Comparison of ENCODE assay signal across 9 cellular contexts in the genomic region with DNA sequence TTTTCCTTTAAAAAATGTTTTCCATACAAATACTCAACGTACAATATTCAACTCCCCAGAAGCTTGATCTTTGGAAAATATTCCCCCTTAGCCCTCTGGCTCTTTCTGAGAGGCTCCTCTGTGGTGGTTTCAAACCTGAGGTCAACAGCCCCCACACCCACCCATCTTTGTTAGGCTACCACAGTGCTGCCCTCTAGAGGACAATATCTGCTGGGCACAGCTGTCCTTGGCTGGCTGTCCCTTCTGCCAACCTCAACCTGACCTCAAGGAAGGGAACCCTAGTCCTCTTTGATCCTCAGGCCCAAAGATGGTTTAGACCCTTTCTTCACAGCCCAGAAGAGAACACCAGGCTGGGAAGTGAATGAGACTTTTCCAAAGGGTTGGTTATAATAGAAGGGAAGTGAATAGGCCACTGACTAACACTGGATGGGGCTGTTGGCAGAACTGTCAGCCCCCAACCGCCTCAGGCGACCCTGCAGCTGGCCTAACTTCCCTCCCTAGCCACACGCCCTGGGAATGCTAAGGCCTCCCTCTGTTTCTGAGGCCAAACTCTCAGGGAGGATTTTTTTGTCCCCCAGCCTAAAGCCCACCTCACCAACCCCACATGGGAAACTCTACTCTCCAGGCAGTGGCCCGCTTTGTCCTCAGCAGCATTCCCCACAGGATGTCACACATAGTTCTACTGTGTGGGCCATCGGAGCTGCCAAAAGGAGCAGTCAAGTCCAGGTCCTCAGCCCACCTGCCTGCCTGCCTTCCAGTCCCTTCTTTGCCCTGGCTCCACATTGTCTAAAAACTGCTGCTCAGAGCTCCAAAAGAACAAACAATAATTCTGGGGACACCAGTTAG. TPM values are rescaled to one million over a fixed set of nuclear protein-coding genes. Genes with fewer than 3 reads are reported as not detected.
DNase-seq lines count a peak whose midpoint lies in the region; ATAC-seq, FAIRE-seq and TF ChIP-seq lines count a peak whose summit lies in the region.
"Had no signal": no experiment of that assay in that cellular context is flagged by ENCODE, and none has a peak within 500 bp of the region (broad histone marks: within the 10 kb centered on the region; RNA-seq: fewer than 3 reads in every experiment).

No MANE protein-coding gene starts in this region.

- no peaks in the 10 kb centered on the region for H3K36me3 ChIP-seq in OCI-LY7 (ENCODE audit: insufficient read depth, low read length)
- no peaks in the 10 kb centered on the region for H3K36me3 ChIP-seq in fibroblast of lung (ENCODE audit: control insufficient read depth, insufficient read depth, low read length)
- no peaks in the 10 kb centered on the region for H3K36me3 ChIP-seq in body of pancreas (replicated peaks in 1 of 2; ENCODE audit: insufficient read depth in 1 of 2, low read depth in 2 of 2)

- H3K4me3 ChIP-seq in OCI-LY7 (ENCODE audit: low read depth, low read length, poor library complexity, severe bottlenecking): no peak overlapping the region
- H3K4me3 ChIP-seq in fibroblast of lung (replicated peaks in 1 of 4; ENCODE audit: control extremely low read depth in 1 of 4, insufficient read depth in 1 of 4, low read depth in 3 of 4, low read length in 4 of 4): no peak overlapping the region
- H3K4me3 ChIP-seq in body of pancreas: no peak overlapping the region

- H3K4me2 ChIP-seq in OCI-LY7 (ENCODE audit: low read length): no peak overlapping the region
- no peak overlapping the region for H3K4me2 ChIP-seq in fibroblast of lung (ENCODE audit: extremely low read depth, insufficient read depth, low read length)

- H4K20me1 ChIP-seq in OCI-LY7 (ENCODE audit: insufficient read depth, low read length) (no peaks in the 10 kb centered on the region), fibroblast of lung (ENCODE audit: control insufficient read depth, extremely low read depth, insufficient read depth, low read length) (no peaks in the 10 kb centered on the region)

- no peak for TF ChIP-seq POLR2A in body of pancreas (IDR thresholded peaks at IDR 0.05)

- TF ChIP-seq CTCF in OCI-LY7 (conservative IDR thresholded peaks at IDR 0.05; ENCODE audit: low read length) (peak; percentile 77), fibroblast of lung (conservative IDR thresholded peaks at IDR 0.05 in 1 of 2, IDR thresholded peaks at IDR 0.05 in 1 of 2; ENCODE audit: low read depth in 1 of 2, low read length in 2 of 2) (peak; percentile 18 to 40), body of pancreas (IDR thresholded peaks at IDR 0.05) (no peak)

- CTCF ChIA-PET in OCI-LY7 (lab: Charles Lee; ENCODE audit: unreplicated experiment): no interaction called here

- no peak overlapping the region for H3K9ac ChIP-seq in fibroblast of lung (ENCODE audit: insufficient read depth, low read length)

- no TSS peak for BruUV-seq in OCI-LY7 (replicated peaks; lab: Mats Ljungman, UMichigan)

- no peak for ATAC-seq in body of pancreas

- POLR2A ChIA-PET in OCI-LY7 (lab: Charles Lee): no interaction called here

- peak; percentile 7 for DNase-seq in stimulated activated CD4-positive, alpha-beta T cell treated with anti-CD3 and anti-CD28 coated beads, Interleukin-15, amount 100 ng/mL, for 24 hours
- no peak for DNase-seq in stimulated activated CD4-positive, alpha-beta T cell treated with anti-CD3 and anti-CD28 coated beads, Interleukin-12 subunit alpha, Interleukin-12 subunit beta, amount 100 ng/mL, for 4 hours
- peak; percentile 48 for DNase-seq in OCI-LY7 (ENCODE audit: low spot score)
- no peak for DNase-seq in fibroblast of lung (ENCODE audit: low read depth in 2 of 2)
- peak; percentile 25 for DNase-seq in urothelium cell line (ENCODE audit: low spot score)
- DNase-seq in SHP77 (lab: John Stamatoyannopoulos, UW): no peak
- no peak for DNase-seq in pons (ENCODE audit: low spot score)
- no peak for DNase-seq in body of pancreas

- H3K27ac ChIP-seq in OCI-LY7 (ENCODE audit: low read depth, low read length, poor library complexity, severe bottlenecking) (no peak overlapping the region), fibroblast of lung (ENCODE audit: insufficient read depth, low read length) (no peak overlapping the region), body of pancreas (no peak overlapping the region)
- H3K27ac ChIP-seq: RWPE1 had no signal

- no peaks in the 10 kb centered on the region for H3K9me3 ChIP-seq in OCI-LY7 (ENCODE audit: low read length)
- H3K9me3 ChIP-seq in fibroblast of lung (ENCODE audit: control insufficient read depth, insufficient read depth, low read depth, low read length): no peaks in the 10 kb centered on the region
- H3K9me3 ChIP-seq in body of pancreas: no peaks in the 10 kb centered on the region

- no peaks in the 10 kb centered on the region for H3K79me2 ChIP-seq in OCI-LY7 (ENCODE audit: insufficient read depth, low read depth, low read length)
- H3K79me2 ChIP-seq in fibroblast of lung (ENCODE audit: control insufficient read depth, insufficient read depth, low read length): no peaks in the 10 kb centered on the region

- H3K27me3 ChIP-seq in fibroblast of lung (ENCODE audit: control insufficient read depth, insufficient read depth, low read length) (no peaks in the 10 kb centered on the region), body of pancreas (no peaks in the 10 kb centered on the region)

- H3K4me1 ChIP-seq in OCI-LY7 (ENCODE audit: insufficient read depth, low read length, poor library complexity, severe bottlenecking) (no peaks in the 10 kb centered on the region), fibroblast of lung (ENCODE audit: control insufficient read depth, extremely low read depth, insufficient read depth, low read length) (no peaks in the 10 kb centered on the region), body of pancreas (no peaks in the 10 kb centered on the region)

- no peaks in the 10 kb centered on the region for H3K9me2 ChIP-seq in OCI-LY7 (ENCODE audit: insufficient read depth, low read length)

- intact Hi-C loops in OCI-LY7 (cut with micrococcal nuclease; ENCODE audit: unreplicated experiment) (no loop called here), body of pancreas (cut with DNase I) (no loop called here)

- 79 to 81% methylated on average over 3 to 6 of the region's 6 CpGs for WGBS in body of pancreas, 2 donors

- FAIRE-seq in urothelium cell line (lab: Jason Lieb, UNC): no peak

- H2AFZ ChIP-seq in OCI-LY7 (ENCODE audit: low read length) (no peak overlapping the region), fibroblast of lung (ENCODE audit: low read length) (no peak overlapping the region)

RNA-seq across cellular contexts. Expression of a gene that starts 34.3 kb away (rescaled TPM):
- total RNA-seq in OCI-LY7 (2014; rRNA removed; shearing (Covaris generic)): not detected in 2 replicates
- total RNA-seq in OCI-LY7 (2022) (0.23 TPM in 1 of 2 replicates, not detected in the other), fibroblast of lung (not detected in 2 replicates), body of pancreas (not detected)
- polyA plus RNA-seq in fibroblast of lung: not detected in 2 replicates
- polyA plus RNA-seq in fibroblast of lung (2012): not detected in 2 replicates
- polyA minus RNA-seq in fibroblast of lung (ENCODE audit: low replicate concordance): not detected in 2 replicates

Comparison
In these comparisons a context has a peak if more than half of its experiments do, and no peak if none do; other contexts are left out.
1. DNase-seq: peak in stimulated activated CD4-positive, alpha-beta T cell treated with anti-CD3 and anti-CD28 coated beads, Interleukin-15, amount 100 ng/mL, for 24 hours (single experiment), OCI-LY7 (single experiment) and urothelium cell line (single experiment); none in stimulated activated CD4-positive, alpha-beta T cell treated with anti-CD3 and anti-CD28 coated beads, Interleukin-12 subunit alpha, Interleukin-12 subunit beta, amount 100 ng/mL, for 4 hours (single experiment), fibroblast of lung (0 of 2), SHP77 (0 of 2), pons (single experiment) and body of pancreas (0 of 4).
2. CTCF ChIP-seq: peak in OCI-LY7 (single experiment) and fibroblast of lung (2 of 2); none in body of pancreas (0 of 7).